In genomic region chr11:125489166-125489565, GRCh38 we compare ENCODE assay signal across 1 cellular context.
TF ChIP-seq lines count a peak whose summit lies in the region.

No MANE protein-coding gene starts in this region.

TF ChIP-seq in HepG2, 621 proteins besides CTCF, POLR2A, EP300 and RAD21 (continued from another document):
- no peak for TF ChIP-seq HBP1 (CRISPR knock-in tag; IDR thresholded peaks at IDR 0.05; ENCODE audit: low read depth)
- no peak for TF ChIP-seq ZHX2 (IDR thresholded peaks at IDR 0.05; ENCODE audit: low read depth)
- TF ChIP-seq ZHX2 (CRISPR knock-in tag; IDR thresholded peaks at IDR 0.05; ENCODE audit: borderline replicate concordance): no peak
- TF ChIP-seq, protein P1, sequence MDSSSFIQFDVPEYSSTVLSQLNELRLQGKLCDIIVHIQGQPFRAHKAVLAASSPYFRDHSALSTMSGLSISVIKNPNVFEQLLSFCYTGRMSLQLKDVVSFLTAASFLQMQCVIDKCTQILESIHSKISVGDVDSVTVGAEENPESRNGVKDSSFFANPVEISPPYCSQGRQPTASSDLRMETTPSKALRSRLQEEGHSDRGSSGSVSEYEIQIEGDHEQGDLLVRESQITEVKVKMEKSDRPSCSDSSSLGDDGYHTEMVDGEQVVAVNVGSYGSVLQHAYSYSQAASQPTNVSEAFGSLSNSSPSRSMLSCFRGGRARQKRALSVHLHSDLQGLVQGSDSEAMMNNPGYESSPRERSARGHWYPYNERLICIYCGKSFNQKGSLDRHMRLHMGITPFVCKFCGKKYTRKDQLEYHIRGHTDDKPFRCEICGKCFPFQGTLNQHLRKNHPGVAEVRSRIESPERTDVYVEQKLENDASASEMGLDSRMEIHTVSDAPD (CRISPR knock-in tag; IDR thresholded peaks at IDR 0.05): no peak
- TF ChIP-seq ZC3H13 (CRISPR knock-in tag; IDR thresholded peaks at IDR 0.05): no peak
- TF ChIP-seq ZNF652 (CRISPR knock-in tag; IDR thresholded peaks at IDR 0.05; ENCODE audit: borderline replicate concordance, low read depth): no peak
- no peak for TF ChIP-seq ZNF101 (CRISPR knock-in tag; IDR thresholded peaks at IDR 0.05; ENCODE audit: borderline replicate concordance, low read depth)
- no peak for TF ChIP-seq TMF1 (CRISPR knock-in tag; IDR thresholded peaks at IDR 0.05; ENCODE audit: low read depth)
